ENCODE assay signal across 27 cellular contexts in the genomic region with DNA sequence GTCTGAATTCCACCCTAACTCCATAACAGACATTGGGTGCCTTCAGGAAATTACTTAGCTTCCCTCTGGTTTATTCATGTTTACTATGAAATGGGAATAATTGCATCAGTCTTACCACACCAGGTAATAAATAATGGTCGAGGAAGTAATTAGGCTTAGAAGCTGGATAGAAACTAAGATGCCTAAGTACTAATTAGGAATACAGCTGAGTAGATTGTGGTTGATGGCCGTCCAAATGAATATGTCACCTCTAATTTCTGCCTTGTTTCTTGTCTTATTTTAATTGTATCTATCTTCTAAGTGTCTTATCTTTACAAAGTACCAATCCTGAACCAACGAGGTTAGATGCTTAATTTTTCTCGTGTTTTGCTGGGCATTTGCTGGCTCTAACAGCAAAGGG.
DNase-seq lines count a peak whose midpoint lies in the region; ATAC-seq, FAIRE-seq and TF ChIP-seq lines count a peak whose summit lies in the region.
"Had no signal": no experiment of that assay in that cellular context is flagged by ENCODE, and none has a peak within 500 bp of the region (broad histone marks: within the 10 kb centered on the region; RNA-seq: fewer than 3 reads in every experiment).

No MANE protein-coding gene starts in this region.

- H3K9ac ChIP-seq in keratinocyte (ENCODE audit: control insufficient read depth, extremely low read depth, insufficient read depth, low read length) = no peak overlapping the region
- H3K9ac ChIP-seq in skeletal muscle tissue (ENCODE audit: low read depth in 1 of 3, low read length in 3 of 3) = no peak overlapping the region

- H3K27me3 ChIP-seq in keratinocyte (ENCODE audit: control insufficient read depth, extremely low read depth, insufficient read depth, low read length) (no peaks in the 10 kb centered on the region), skeletal muscle tissue (ENCODE audit: control insufficient read depth in 3 of 3, insufficient read depth in 3 of 3, low read length in 3 of 3) (no peaks in the 10 kb centered on the region)
- H3K27me3 ChIP-seq: MG63, SJSA1, upper lobe of left lung had no signal

- peak; percentile 44 for DNase-seq in DMS153 (lab: John Stamatoyannopoulos, UW)
- no peak for DNase-seq in DMS153 treated with DMSO at 0.1 percent for 48 hours (lab: John Stamatoyannopoulos, UW; ENCODE audit: unreplicated experiment)
- DNase-seq in NCI-H1417 treated with DMSO at 0.1 percent for 48 hours (lab: John Stamatoyannopoulos, UW) = peak; percentile 27
- DNase-seq in keratinocyte (ENCODE audit: low read depth, low spot score) = no peak
- no peak for DNase-seq in NCI-H526 treated with DMSO at 0.1 percent for 48 hours (lab: John Stamatoyannopoulos, UW)
- DNase-seq in COLO668 (lab: John Stamatoyannopoulos, UW; ENCODE audit: unreplicated experiment) = no peak
- DNase-seq: activated CD4-positive, alpha-beta T cell treated with anti-CD3 and anti-CD28 coated beads, Interleukin-2, amount 10 ng/mL, durations not matched to agents 7 days and 5 days; activated gamma-delta T cell treated with Interleukin-2 at 50 U/mL for 16 hours; activated naive CD8-positive, alpha-beta T cell treated with anti-CD3 and anti-CD28 coated beads, Interleukin-2, amount 10 ng/mL, durations not matched to agents 7 days and 5 days; activated T-cell treated with anti-CD3 and anti-CD28 coated beads, Interleukin-2, amount 50 U/mL, for 1 hour; aorta; CD4-positive, alpha-beta T cell; KBM-7; NCI-H2029 treated with DMSO at 0.1 percent for 48 hours; stimulated activated CD4-positive, alpha-beta T cell treated with anti-CD3 and anti-CD28 coated beads, Interleukin-4, amount 100 ng/mL, for 1 hour; upper lobe of left lung had no signal

- TF ChIP-seq CTCF in keratinocyte (optimal IDR thresholded peaks at IDR 0.05 in 1 of 3, IDR thresholded peaks at IDR 0.05 in 1 of 3, conservative IDR thresholded peaks at IDR 0.05 in 1 of 3; ENCODE audit: extremely low read depth in 1 of 3, insufficient read depth in 2 of 3, low read length in 3 of 3) = no peak

- peak overlapping the region; percentile 2 for H3K27ac ChIP-seq in keratinocyte (ENCODE audit: control insufficient read depth, insufficient read depth, low read length)
- H3K27ac ChIP-seq in skeletal muscle tissue (ENCODE audit: low read depth, low read length) = peak overlapping the region; percentile 61
- H3K27ac ChIP-seq: 22Rv1, prostate gland, SJSA1 had no signal

- H4K20me1 ChIP-seq in keratinocyte (ENCODE audit: control insufficient read depth, extremely low read depth, insufficient read depth, low read length) = no peaks in the 10 kb centered on the region

- H2AFZ ChIP-seq in keratinocyte (ENCODE audit: control insufficient read depth, low read length) = no peak overlapping the region

- FAIRE-seq in keratinocyte (lab: Jason Lieb, UNC) = no peak
- FAIRE-seq: bronchial epithelial cell, D721Med had no signal

- H3K4me3 ChIP-seq in keratinocyte (ENCODE audit: control insufficient read depth in 2 of 3, extremely low read depth in 1 of 3, insufficient read depth in 2 of 3, low read depth in 1 of 3, low read length in 3 of 3) (no peak overlapping the region), skeletal muscle tissue (ENCODE audit: low read length in 3 of 3) (no peak overlapping the region)
- H3K4me3 ChIP-seq: MG63, prostate gland, SJSA1, upper lobe of left lung had no signal

- no peaks in the 10 kb centered on the region for H3K79me2 ChIP-seq in keratinocyte (ENCODE audit: control insufficient read depth, insufficient read depth, low read length)

- ATAC-seq in HG03342 (IDR thresholded peaks at IDR 0.05; ENCODE audit: unreplicated experiment) = no peak
- ATAC-seq: left lobe of liver, sciatic nerve, WTC11 had no signal

- H3K36me3 ChIP-seq in keratinocyte (ENCODE audit: control insufficient read depth in 2 of 2, extremely low read depth in 1 of 2, insufficient read depth in 2 of 2, low read length in 2 of 2) (no peaks in the 10 kb centered on the region), skeletal muscle tissue (ENCODE audit: control insufficient read depth in 3 of 3, insufficient read depth in 3 of 3, low read length in 3 of 3) (no peaks in the 10 kb centered on the region)
- H3K36me3 ChIP-seq: MG63, prostate gland, SJSA1, upper lobe of left lung had no signal

- H3K9me3 ChIP-seq in keratinocyte (ENCODE audit: control insufficient read depth, low read depth, low read length) (no peaks in the 10 kb centered on the region), skeletal muscle tissue (ENCODE audit: control insufficient read depth in 3 of 3, low read length in 3 of 3) (no peaks in the 10 kb centered on the region)
- H3K9me3 ChIP-seq: MG63, prostate gland, SJSA1, upper lobe of left lung had no signal

- dilution Hi-C loops in keratinocyte (cut with MboI; ENCODE audit: extremely low pct_ligation_motif_present, low sequenced_read_pairs) = no loop called here

- H3K4me2 ChIP-seq in keratinocyte (ENCODE audit: control insufficient read depth, extremely low read depth, insufficient read depth, low read depth, low read length) = peak overlapping the region; percentile 17

- H3K4me1 ChIP-seq in keratinocyte (ENCODE audit: control insufficient read depth, extremely low read depth, insufficient read depth, low read length) = peaks cover 13% of the 10 kb centered on the region
- H3K4me1 ChIP-seq in skeletal muscle tissue (ENCODE audit: control insufficient read depth in 3 of 3, insufficient read depth in 3 of 3, low read length in 3 of 3) = peaks cover 8 to 19% (median 8%) of the 10 kb centered on the region in 3 donors
- H3K4me1 ChIP-seq: prostate gland had no signal

- H3K9me1 ChIP-seq in keratinocyte (ENCODE audit: control insufficient read depth, extremely low read depth, insufficient read depth, low read length) = no peaks in the 10 kb centered on the region

Comparison
In these comparisons a context has a peak if more than half of its experiments do, and no peak if none do; other contexts are left out.
1. DNase-seq: peak in DMS153 (single experiment) and NCI-H1417 treated with DMSO at 0.1 percent for 48 hours (single experiment); none in DMS153 treated with DMSO at 0.1 percent for 48 hours (single experiment), keratinocyte (single experiment), NCI-H526 treated with DMSO at 0.1 percent for 48 hours (single experiment) and COLO668 (single experiment).